In genomic region chr17:41013606-41014005, GRCh38 we compare ENCODE assay signal across 20 cellular contexts. TPM values are rescaled to one million over a fixed set of nuclear protein-coding genes. Genes with fewer than 3 reads are reported as not detected.
DNase-seq lines count a peak whose midpoint lies in the region; ATAC-seq, FAIRE-seq and TF ChIP-seq lines count a peak whose summit lies in the region.
"Had no signal": no experiment of that assay in that cellular context is flagged by ENCODE, and none has a peak within 500 bp of the region (broad histone marks: within the 10 kb centered on the region; RNA-seq: fewer than 3 reads in every experiment).

No MANE protein-coding gene starts in this region.

- POLR2A ChIA-PET in IMR-90 (lab: Charles Lee; ENCODE audit: unreplicated experiment), result no interaction called here

- H3K4me2 ChIP-seq in IMR-90 (ENCODE audit: low read depth, low read length), result no peak overlapping the region
- H3K4me2 ChIP-seq in astrocyte (ENCODE audit: low read length), result no peak overlapping the region

- H4K8ac ChIP-seq in IMR-90 (ENCODE audit: low read depth in 2 of 2, low read length in 2 of 2), result no peak overlapping the region

- no peaks in the 10 kb centered on the region for H3K4me1 Mint-ChIP-seq in astrocyte (ENCODE audit: low read depth, unreplicated experiment)
- H3K4me1 Mint-ChIP-seq: activated naive CD8-positive, alpha-beta T cell treated with anti-CD3 and anti-CD28 coated beads, Interleukin-2, amount 50 U/mL, for 24 hours had no signal

- no CpG with 5 or more reads among the region's 1 CpG for WGBS in IMR-90 (ENCODE audit: extremely low coverage in 2 of 2, insufficient read length in 1 of 2), 2 experiments

- no peak for TF ChIP-seq RAD21 in IMR-90 (IDR thresholded peaks at IDR 0.05; ENCODE audit: low read length)

- H3K27me3 ChIP-seq in IMR-90 (ENCODE audit: control insufficient read depth, insufficient read depth, low read length), result no peaks in the 10 kb centered on the region; the same call in 1 of the 2 replicates
- no peaks in the 10 kb centered on the region for H3K27me3 ChIP-seq in astrocyte (ENCODE audit: insufficient read depth, low read length)
- no peaks in the 10 kb centered on the region for H3K27me3 ChIP-seq in ascending aorta
- H3K27me3 ChIP-seq: right lobe of liver had no signal

- H4K91ac ChIP-seq in IMR-90 (ENCODE audit: insufficient read depth, low read depth, low read length), result no peak overlapping the region

- H2AK5ac ChIP-seq in IMR-90 (ENCODE audit: low read depth, low read length), result no peak overlapping the region

- H3K27ac ChIP-seq in IMR-90 (ENCODE audit: insufficient read depth, low read length) (no peak overlapping the region), astrocyte (ENCODE audit: low read depth, low read length) (no peak overlapping the region), ascending aorta (no peak overlapping the region)
- H3K27ac ChIP-seq: 22Rv1, right lobe of liver, RWPE1 had no signal

- H3K9me3 ChIP-seq in IMR-90 (ENCODE audit: control insufficient read depth, insufficient read depth, low read length) (no peaks in the 10 kb centered on the region), astrocyte (ENCODE audit: insufficient read depth, low read depth, low read length) (no peaks in the 10 kb centered on the region), ascending aorta (no peaks in the 10 kb centered on the region)
- H3K9me3 ChIP-seq: right lobe of liver had no signal

- no peak overlapping the region for H2BK20ac ChIP-seq in IMR-90 (ENCODE audit: low read depth, low read length)

- H3K4me1 ChIP-seq in IMR-90 (ENCODE audit: control insufficient read depth, insufficient read depth, low read length) (peaks cover 1% of the 10 kb centered on the region; the same call in 1 of the 2 replicates), astrocyte (ENCODE audit: insufficient read depth, low read length) (no peaks in the 10 kb centered on the region), ascending aorta (no peaks in the 10 kb centered on the region)
- H3K4me1 ChIP-seq: right lobe of liver had no signal

- ATAC-seq in IMR-90 (ENCODE audit: low read depth) (no peak), HG02678 (IDR thresholded peaks at IDR 0.05; ENCODE audit: unreplicated experiment) (no peak), GM19397 (IDR thresholded peaks at IDR 0.05; ENCODE audit: unreplicated experiment) (no peak)
- ATAC-seq: activated naive CD8-positive, alpha-beta T cell treated with anti-CD3 and anti-CD28 coated beads, Interleukin-2, amount 50 U/mL, for 24 hours; right lobe of liver; stimulated activated naive B cell treated with anti-CD40 and anti-IgM and Interleukin-4, amounts not matched to agents 10 μg/mL and 1 μg/mL and 100 μg/mL, for 72 hours had no signal

- dilution Hi-C loops in IMR-90 (cut with HindIII; ENCODE audit: low sequenced_read_pairs, unreplicated experiment), result no loop called here

- no peak overlapping the region for H3K23ac ChIP-seq in IMR-90 (ENCODE audit: low read depth, low read length)

- H2BK15ac ChIP-seq in IMR-90 (ENCODE audit: low read depth, low read length), result no peak overlapping the region

- TF ChIP-seq POLR2A in IMR-90 (IDR thresholded peaks at IDR 0.05; ENCODE audit: low read depth, low read length), result no peak

- H3K4me3 ChIP-seq in IMR-90 (ENCODE audit: insufficient read depth, low read depth, low read length), result no peak overlapping the region
- H3K4me3 ChIP-seq in astrocyte (ENCODE audit: insufficient read depth, low read depth, low read length), result no peak overlapping the region
- H3K4me3 ChIP-seq in ascending aorta, result no peak overlapping the region
- H3K4me3 ChIP-seq: right lobe of liver had no signal

- no peak overlapping the region for H3K56ac ChIP-seq in IMR-90 (ENCODE audit: extremely low read depth, insufficient read depth, low read length)

- H2BK5ac ChIP-seq in IMR-90 (ENCODE audit: low read depth, low read length, poor library complexity, severe bottlenecking), result no peak overlapping the region

- no peak for TF ChIP-seq CTCF in IMR-90 (conservative IDR thresholded peaks at IDR 0.05; ENCODE audit: low read depth, low read length)
- TF ChIP-seq CTCF in astrocyte (IDR thresholded peaks at IDR 0.05; ENCODE audit: insufficient read depth, low read depth, low read length), result no peak
- no peak for TF ChIP-seq CTCF in ascending aorta (IDR thresholded peaks at IDR 0.05)

- H3K27ac Mint-ChIP-seq in astrocyte (ENCODE audit: unreplicated experiment), result peak overlapping the region; percentile 41
- H3K27ac Mint-ChIP-seq: activated naive CD8-positive, alpha-beta T cell treated with anti-CD3 and anti-CD28 coated beads, Interleukin-2, amount 50 U/mL, for 24 hours; dendritic cell treated with granulocyte-macrophage colony-stimulating factor and Interleukin-4, amounts not matched to agents 40 ng/mL and 50 ng/mL, for 4 days; memory B cell; stimulated activated naive B cell treated with anti-CD40 and anti-IgM and Interleukin-4, amounts not matched to agents 10 μg/mL and 1 μg/mL and 100 μg/mL, for 72 hours had no signal

- H3K9me1 ChIP-seq in IMR-90 (ENCODE audit: insufficient read depth, low read length), result no peaks in the 10 kb centered on the region; the same call in 1 of the 2 replicates

- peak; percentile 35 for DNase-seq in DMS 273 (lab: John Stamatoyannopoulos, UW; ENCODE audit: unreplicated experiment)
- DNase-seq in DMS 273 treated with DMSO at 0.1 percent for 48 hours (lab: John Stamatoyannopoulos, UW), result no peak
- DNase-seq in IMR-90, result peak; percentile 56
- no peak for DNase-seq in astrocyte (ENCODE audit: low read depth)
- peak; percentile 81 for DNase-seq in myocyte (ENCODE audit: low read depth)
- DNase-seq in ascending aorta (ENCODE audit: low spot score in 2 of 2), result no peak
- DNase-seq: activated CD4-positive, alpha-beta T cell treated with anti-CD3 and anti-CD28 coated beads for 4 hours; activated naive CD8-positive, alpha-beta T cell treated with anti-CD3 and anti-CD28 coated beads, Interleukin-2, amount 50 U/mL, for 24 hours; COR-L47; MM.1S; right lobe of liver; stimulated activated naive B cell treated with anti-CD40 and anti-IgM and Interleukin-4, amounts not matched to agents 10 μg/mL and 1 μg/mL and 100 μg/mL, for 72 hours had no signal

- no peaks in the 10 kb centered on the region for H3K9me3 Mint-ChIP-seq in astrocyte (ENCODE audit: unreplicated experiment)
- H3K9me3 Mint-ChIP-seq: activated naive CD8-positive, alpha-beta T cell treated with anti-CD3 and anti-CD28 coated beads, Interleukin-2, amount 50 U/mL, for 24 hours; dendritic cell treated with granulocyte-macrophage colony-stimulating factor and Interleukin-4, amounts not matched to agents 40 ng/mL and 50 ng/mL, for 4 days; memory B cell; stimulated activated naive B cell treated with anti-CD40 and anti-IgM and Interleukin-4, amounts not matched to agents 10 μg/mL and 1 μg/mL and 100 μg/mL, for 72 hours had no signal

- intact Hi-C loops in IMR-90 (cut with micrococcal nuclease) (no loop called here), ascending aorta (cut with DNase I) (no loop called here)

- no peak overlapping the region for H3K14ac ChIP-seq in IMR-90 (replicated peaks; ENCODE audit: low read depth, low read length)

- no peak for FAIRE-seq in astrocyte (lab: Jason Lieb, UNC)

- in situ Hi-C loops in IMR-90 (cut with MboI; ENCODE audit: low sequenced_read_pairs), result no loop called here

- H3K9ac ChIP-seq in IMR-90 (ENCODE audit: low read depth, low read length), result no peak overlapping the region
- no peak overlapping the region for H3K9ac ChIP-seq in astrocyte (ENCODE audit: low read length)

- CTCF ChIA-PET in IMR-90 (lab: Yijun Ruan, JAX), result no interaction called here

- H3K4me3 Mint-ChIP-seq in astrocyte (ENCODE audit: unreplicated experiment), result no peak overlapping the region
- H3K4me3 Mint-ChIP-seq: activated naive CD8-positive, alpha-beta T cell treated with anti-CD3 and anti-CD28 coated beads, Interleukin-2, amount 50 U/mL, for 24 hours; dendritic cell treated with granulocyte-macrophage colony-stimulating factor and Interleukin-4, amounts not matched to agents 40 ng/mL and 50 ng/mL, for 4 days; memory B cell; stimulated activated naive B cell treated with anti-CD40 and anti-IgM and Interleukin-4, amounts not matched to agents 10 μg/mL and 1 μg/mL and 100 μg/mL, for 72 hours had no signal

- H3K36me3 ChIP-seq in IMR-90 (ENCODE audit: control insufficient read depth, insufficient read depth, low read length) (no peaks in the 10 kb centered on the region), astrocyte (ENCODE audit: insufficient read depth, low read length) (no peaks in the 10 kb centered on the region), ascending aorta (no peaks in the 10 kb centered on the region)
- H3K36me3 ChIP-seq: right lobe of liver had no signal

- BruUV-seq in IMR-90 (replicated peaks; lab: Mats Ljungman, UMichigan), result no TSS peak

- H3K27me3 Mint-ChIP-seq in astrocyte (ENCODE audit: low read depth, unreplicated experiment), result no peaks in the 10 kb centered on the region
- H3K27me3 Mint-ChIP-seq: activated naive CD8-positive, alpha-beta T cell treated with anti-CD3 and anti-CD28 coated beads, Interleukin-2, amount 50 U/mL, for 24 hours had no signal

- H3K18ac ChIP-seq in IMR-90 (ENCODE audit: low read depth, low read length), result no peak overlapping the region

- no peaks in the 10 kb centered on the region for H3K36me3 Mint-ChIP-seq in astrocyte (ENCODE audit: low read depth, unreplicated experiment)
- H3K36me3 Mint-ChIP-seq: memory B cell; stimulated activated naive B cell treated with anti-CD40 and anti-IgM and Interleukin-4, amounts not matched to agents 10 μg/mL and 1 μg/mL and 100 μg/mL, for 72 hours had no signal

- no peaks in the 10 kb centered on the region for H4K20me1 ChIP-seq in IMR-90 (ENCODE audit: insufficient read depth, low read length)
- H4K20me1 ChIP-seq in astrocyte (ENCODE audit: insufficient read depth, low read length), result no peaks in the 10 kb centered on the region

- no peak overlapping the region for H4K5ac ChIP-seq in IMR-90 (ENCODE audit: low read depth, low read length)

- H3K79me1 ChIP-seq in IMR-90 (ENCODE audit: low read depth in 1 of 2, low read length in 2 of 2), result no peaks in the 10 kb centered on the region

- H2BK120ac ChIP-seq in IMR-90 (ENCODE audit: low read depth, low read length), result no peak overlapping the region

- no peak overlapping the region for H2AK9ac ChIP-seq in IMR-90 (replicated peaks; ENCODE audit: low read depth, low read length, poor library complexity)

- no peak overlapping the region for H3K4ac ChIP-seq in IMR-90 (ENCODE audit: low read depth, low read length)

- no peaks in the 10 kb centered on the region for H3K79me2 ChIP-seq in astrocyte (ENCODE audit: insufficient read depth, low read length)

- H2AFZ ChIP-seq in IMR-90 (replicated peaks; ENCODE audit: low read length, poor library complexity) (no peak overlapping the region), astrocyte (ENCODE audit: low read depth, low read length) (no peak overlapping the region)

RNA-seq across cellular contexts. Expression of gene KRTAP3-1, which starts 4.7 kb away (rescaled TPM):
- total RNA-seq in IMR-90 (2012; rRNA removed) (not detected in 2 replicates), astrocyte (not detected in 2 replicates), myocyte (not detected in 2 replicates), ascending aorta (not detected)
- not detected in 2 replicates for polyA plus RNA-seq in IMR-90 (2012; rRNA removed)
- polyA plus RNA-seq in IMR-90 (2012; cell fraction: cytosol; rRNA removed), result not detected in 2 replicates
- not detected in 2 replicates for polyA plus RNA-seq in IMR-90 (2012; cell fraction: nucleus; rRNA removed; ENCODE audit: low replicate concordance)
- polyA plus RNA-seq in myocyte (2012), result not detected
- total RNA-seq: fibroblast of lung; right lobe of liver; T-helper 2 cell treated with Interferon-gamma antibody and Interleukin-4, amounts not matched to agents 100 ng/mL and 5 ng/mL, for 36 hours had no signal
- polyA plus RNA-seq: fibroblast of lung had no signal

RNA-seq across cellular contexts. Expression of gene KRTAP1-5, which starts 13.4 kb away (rescaled TPM):
- total RNA-seq in IMR-90 (2012; rRNA removed) (33.1 and 34.8 TPM in 2 replicates), astrocyte (not detected in 2 replicates), myocyte (0.19 and 0.57 TPM in 2 replicates), ascending aorta (not detected)
- 27.0 and 35.9 TPM in 2 replicates for polyA plus RNA-seq in IMR-90 (2012; rRNA removed)
- 42.1 and 58.5 TPM in 2 replicates for polyA plus RNA-seq in IMR-90 (2012; cell fraction: cytosol; rRNA removed)
- polyA plus RNA-seq in IMR-90 (2012; cell fraction: nucleus; rRNA removed; ENCODE audit: low replicate concordance), result 9.3 and 25.0 TPM in 2 replicates
- polyA plus RNA-seq in myocyte (2012), result 0.38 TPM
- total RNA-seq: right lobe of liver; T-helper 2 cell treated with Interferon-gamma antibody and Interleukin-4, amounts not matched to agents 100 ng/mL and 5 ng/mL, for 36 hours had no signal

RNA-seq across cellular contexts. Expression of gene KRTAP3-2, which starts 13.9 kb away (rescaled TPM):
- total RNA-seq in IMR-90 (2012; rRNA removed), result not detected in 2 replicates
- not detected in 2 replicates for polyA plus RNA-seq in IMR-90 (2012; rRNA removed)
- not detected in 2 replicates for polyA plus RNA-seq in IMR-90 (2012; cell fraction: cytosol; rRNA removed)
- polyA plus RNA-seq in IMR-90 (2012; cell fraction: nucleus; rRNA removed; ENCODE audit: low replicate concordance), result not detected in 2 replicates
- not detected in 2 replicates for total RNA-seq in astrocyte
- total RNA-seq in myocyte, result not detected in 2 replicates
- not detected for polyA plus RNA-seq in myocyte (2012)
- total RNA-seq in ascending aorta, result not detected
- total RNA-seq: fibroblast of lung; right lobe of liver; T-helper 2 cell treated with Interferon-gamma antibody and Interleukin-4, amounts not matched to agents 100 ng/mL and 5 ng/mL, for 36 hours had no signal
- polyA plus RNA-seq: fibroblast of lung had no signal

RNA-seq across cellular contexts. Expression of gene KRTAP1-4, which starts 16.4 kb away (rescaled TPM):
- total RNA-seq in IMR-90 (2012; rRNA removed), result not detected in 2 replicates
- not detected in 2 replicates for polyA plus RNA-seq in IMR-90 (2012; rRNA removed)
- polyA plus RNA-seq in IMR-90 (2012; cell fraction: cytosol; rRNA removed), result not detected in 2 replicates
- polyA plus RNA-seq in IMR-90 (2012; cell fraction: nucleus; rRNA removed; ENCODE audit: low replicate concordance), result not detected in 2 replicates
- total RNA-seq in astrocyte, result not detected in 2 replicates
- total RNA-seq in myocyte, result not detected in 2 replicates
- polyA plus RNA-seq in myocyte (2012), result not detected
- total RNA-seq in ascending aorta, result not detected
- total RNA-seq: fibroblast of lung; right lobe of liver; T-helper 2 cell treated with Interferon-gamma antibody and Interleukin-4, amounts not matched to agents 100 ng/mL and 5 ng/mL, for 36 hours had no signal
- polyA plus RNA-seq: fibroblast of lung had no signal

RNA-seq across cellular contexts. Expression of gene KRTAP3-3, which starts 19.6 kb away (rescaled TPM):
- total RNA-seq in IMR-90 (2012; rRNA removed), result not detected in 2 replicates
- not detected in 2 replicates for polyA plus RNA-seq in IMR-90 (2012; rRNA removed)
- not detected in 2 replicates for polyA plus RNA-seq in IMR-90 (2012; cell fraction: cytosol; rRNA removed)
- not detected in 2 replicates for polyA plus RNA-seq in IMR-90 (2012; cell fraction: nucleus; rRNA removed; ENCODE audit: low replicate concordance)
- total RNA-seq in astrocyte, result not detected in 2 replicates
- total RNA-seq in myocyte, result not detected in 2 replicates
- not detected for polyA plus RNA-seq in myocyte (2012)
- not detected for total RNA-seq in ascending aorta
- total RNA-seq: fibroblast of lung; right lobe of liver; T-helper 2 cell treated with Interferon-gamma antibody and Interleukin-4, amounts not matched to agents 100 ng/mL and 5 ng/mL, for 36 hours had no signal
- polyA plus RNA-seq: fibroblast of lung had no signal

Comparison
In these comparisons a context has a peak if more than half of its experiments do, and no peak if none do; other contexts are left out.
1. DNase-seq: peak in DMS 273 (single experiment), IMR-90 (single experiment) and myocyte (single experiment); none in DMS 273 treated with DMSO at 0.1 percent for 48 hours (single experiment), astrocyte (single experiment) and ascending aorta (0 of 2).
2. RNA of gene KRTAP1-5, which starts 13.4 kb away (total RNA-seq): 33.1 to 34.8 TPM in IMR-90; 0.19 to 0.57 TPM in myocyte, not detected in astrocyte and not detected in ascending aorta (single experiment); every median in the first group is over 10 times any median in the second.